ENCODE assay signal across 20 cellular contexts in genomic region chr18:56309104-56309503, GRCh38.
"Had no signal": no experiment of that assay in that cellular context is flagged by ENCODE, and none has a peak within 500 bp of the region (broad histone marks: within the 10 kb centered on the region; RNA-seq: fewer than 3 reads in every experiment).

No MANE protein-coding gene starts in this region.

- H3K27me3 ChIP-seq: ascending aorta, thyroid gland had no signal

- H3K4me3 ChIP-seq: ascending aorta, thyroid gland had no signal

- H3K27ac ChIP-seq: ascending aorta, thyroid gland had no signal

- DNase-seq: activated CD4-positive, alpha-beta T cell treated with anti-CD3 and anti-CD28 coated beads, Interleukin-2, amount 10 ng/mL, durations not matched to agents 24 days and 14 days; activated CD8-positive, alpha-beta memory T cell treated with anti-CD3 and anti-CD28 coated beads, Interleukin-2, amount 50 U/mL, for 48 hours; activated CD8-positive, alpha-beta T cell treated with anti-CD3 and anti-CD28 coated beads, Interleukin-2, amount 10 ng/mL, durations not matched to agents 7 days and 5 days; activated effector memory CD4-positive, alpha-beta T cell treated with anti-CD3 and anti-CD28 coated beads, Interleukin-2, amount 50 U/mL, for 16 hours; activated T-cell treated with anti-CD3 and anti-CD28 coated beads, Interleukin-2, amount 50 U/mL, for 48 hours; effector memory CD4-positive, alpha-beta T cell; foreskin fibroblast; hypothalamus; islet precursor cell; midbrain; nephron progenitor cell; occipital lobe; posterior cingulate gyrus; retina; stimulated activated CD4-positive, alpha-beta T cell treated with anti-CD3 and anti-CD28 coated beads, Interleukin-12 subunit alpha, Interleukin-12 subunit beta, amount 100 ng/mL, for 4 hours; stimulated activated CD4-positive, alpha-beta T cell treated with anti-CD3 and anti-CD28 coated beads, Interleukin-1b, Interleukin-23, amount 100 ng/mL, for 48 hours; stimulated activated CD8-positive, alpha-beta memory T cell treated with anti-CD3 and anti-CD28 coated beads, Interleukin-4, amount 100 ng/mL, for 48 hours; stimulated activated naive CD4-positive, alpha-beta T cell treated with Interleukin-2 at 50 U/mL for 16 hours; thyroid gland had no signal

- H3K4me1 ChIP-seq: ascending aorta, thyroid gland had no signal

- ATAC-seq: activated CD8-positive, alpha-beta T cell treated with anti-CD3 and anti-CD28 coated beads, Interleukin-2, amount 10 ng/mL, durations not matched to agents 7 days and 5 days had no signal

- H3K9me3 ChIP-seq: ascending aorta, thyroid gland had no signal

- H3K36me3 ChIP-seq: ascending aorta, thyroid gland had no signal
